ENCODE assay signal across 18 cellular contexts in genomic region chr9:20144255-20144654, GRCh38.
A peak's percentile ranks its signal among the peaks of the same experiment; 100 is the strongest.
DNase-seq lines count a peak whose midpoint lies in the region; ATAC-seq, FAIRE-seq and TF ChIP-seq lines count a peak whose summit lies in the region.
"Had no signal": no experiment of that assay in that cellular context is flagged by ENCODE, and none has a peak within 500 bp of the region (broad histone marks: within the 10 kb centered on the region; RNA-seq: fewer than 3 reads in every experiment).

No MANE protein-coding gene starts in this region.

- H3K27me3 Mint-ChIP-seq in activated CD8-positive, alpha-beta memory T cell treated with anti-CD3 and anti-CD28 coated beads, Interleukin-2, amount 10 ng/mL, durations not matched to agents 7 days and 5 days, result no peaks in the 10 kb centered on the region
- H3K27me3 Mint-ChIP-seq: central memory CD8-positive, alpha-beta T cell had no signal

- H3K4me3 ChIP-seq in keratinocyte (ENCODE audit: control insufficient read depth in 2 of 3, extremely low read depth in 1 of 3, insufficient read depth in 2 of 3, low read depth in 1 of 3, low read length in 3 of 3), result no peak overlapping the region
- peak overlapping the region; percentile 32 for H3K4me3 ChIP-seq in smooth muscle cell
- H3K4me3 ChIP-seq in heart left ventricle, result no peak overlapping the region
- H3K4me3 ChIP-seq: lung, MG63, PC-9 had no signal

- no peaks in the 10 kb centered on the region for H3K9me3 Mint-ChIP-seq in activated CD8-positive, alpha-beta memory T cell treated with anti-CD3 and anti-CD28 coated beads, Interleukin-2, amount 10 ng/mL, durations not matched to agents 7 days and 5 days (ENCODE audit: low read depth)
- H3K9me3 Mint-ChIP-seq: central memory CD8-positive, alpha-beta T cell had no signal

- H3K9ac ChIP-seq in keratinocyte (ENCODE audit: control insufficient read depth, extremely low read depth, insufficient read depth, low read length) (no peak overlapping the region), smooth muscle cell (ENCODE audit: low read depth) (no peak overlapping the region)

- H3F3A ChIP-seq in smooth muscle cell (ENCODE audit: low read depth), result no peaks in the 10 kb centered on the region

- no peaks in the 10 kb centered on the region for H3K27me3 ChIP-seq in keratinocyte (ENCODE audit: control insufficient read depth, extremely low read depth, insufficient read depth, low read length)
- H3K27me3 ChIP-seq in smooth muscle cell (ENCODE audit: low read depth), result no peaks in the 10 kb centered on the region
- H3K27me3 ChIP-seq in heart left ventricle, result no peaks in the 10 kb centered on the region

- H3K27ac Mint-ChIP-seq in activated CD8-positive, alpha-beta memory T cell treated with anti-CD3 and anti-CD28 coated beads, Interleukin-2, amount 10 ng/mL, durations not matched to agents 7 days and 5 days, result peak overlapping the region; percentile 45

- no peaks in the 10 kb centered on the region for H3K36me3 Mint-ChIP-seq in activated CD8-positive, alpha-beta memory T cell treated with anti-CD3 and anti-CD28 coated beads, Interleukin-2, amount 10 ng/mL, durations not matched to agents 7 days and 5 days

- H3K4me3 Mint-ChIP-seq in activated CD8-positive, alpha-beta memory T cell treated with anti-CD3 and anti-CD28 coated beads, Interleukin-2, amount 10 ng/mL, durations not matched to agents 7 days and 5 days, result peak overlapping the region; percentile 15
- H3K4me3 Mint-ChIP-seq: central memory CD8-positive, alpha-beta T cell had no signal

- no peaks in the 10 kb centered on the region for H3K9me3 ChIP-seq in keratinocyte (ENCODE audit: control insufficient read depth, low read depth, low read length)
- H3K9me3 ChIP-seq in smooth muscle cell (replicated peaks; ENCODE audit: low read depth), result no peaks in the 10 kb centered on the region
- H3K9me3 ChIP-seq in heart left ventricle, result no peaks in the 10 kb centered on the region
- H3K9me3 ChIP-seq: MG63 had no signal

- no peak for ATAC-seq in activated CD8-positive, alpha-beta memory T cell treated with anti-CD3 and anti-CD28 coated beads, Interleukin-2, amount 10 ng/mL, durations not matched to agents 7 days and 5 days
- no peak for ATAC-seq in heart left ventricle

- H3K4me2 ChIP-seq in keratinocyte (ENCODE audit: control insufficient read depth, extremely low read depth, insufficient read depth, low read depth, low read length) (no peak overlapping the region), smooth muscle cell (peak overlapping the region; percentile 81)
- H3K4me2 ChIP-seq: PC-9 had no signal

- H3K27ac ChIP-seq in VCaP, result peak overlapping the region; percentile 64
- H3K27ac ChIP-seq in keratinocyte (ENCODE audit: control insufficient read depth, insufficient read depth, low read length), result no peak overlapping the region
- H3K27ac ChIP-seq in smooth muscle cell (ENCODE audit: low read depth), result no peak overlapping the region
- H3K27ac ChIP-seq in heart left ventricle, result no peak overlapping the region
- H3K27ac ChIP-seq: PC-9 had no signal

- TF ChIP-seq CTCF in VCaP (conservative IDR thresholded peaks at IDR 0.05) (no peak), keratinocyte (optimal IDR thresholded peaks at IDR 0.05 in 1 of 3, IDR thresholded peaks at IDR 0.05 in 1 of 3, conservative IDR thresholded peaks at IDR 0.05 in 1 of 3; ENCODE audit: extremely low read depth in 1 of 3, insufficient read depth in 2 of 3, low read length in 3 of 3) (no peak), smooth muscle cell (IDR thresholded peaks at IDR 0.05; ENCODE audit: borderline replicate concordance, insufficient read depth, poor library complexity, severe bottlenecking) (no peak), heart left ventricle (IDR thresholded peaks at IDR 0.05) (no peak)

- 16% methylated on average over 7 of the region's 7 CpGs for WGBS in smooth muscle cell (ENCODE audit: low lambda C conversion rate)
- WGBS in heart left ventricle, 4 donors, result 48 to 64% (median 54%) methylated on average over 7 of the region's 7 CpGs

- CTCF ChIA-PET in activated CD8-positive, alpha-beta memory T cell treated with anti-CD3 and anti-CD28 coated beads, Interleukin-2, amount 10 ng/mL, durations not matched to agents 7 days and 5 days (lab: Charles Lee), result no interaction called here

- no peaks in the 10 kb centered on the region for H3K4me1 ChIP-seq in keratinocyte (ENCODE audit: control insufficient read depth, extremely low read depth, insufficient read depth, low read length)
- H3K4me1 ChIP-seq in smooth muscle cell (ENCODE audit: low read depth), result peaks cover 8% of the 10 kb centered on the region
- H3K4me1 ChIP-seq in heart left ventricle, result peaks cover 0 to 5% (median 0%) of the 10 kb centered on the region in 12 donors

- H2AFZ ChIP-seq in keratinocyte (ENCODE audit: control insufficient read depth, low read length) (peak overlapping the region; percentile 25), smooth muscle cell (ENCODE audit: low read depth) (peak overlapping the region; percentile 91)
- H2AFZ ChIP-seq: PC-9 had no signal

- H3K79me2 ChIP-seq in keratinocyte (ENCODE audit: control insufficient read depth, insufficient read depth, low read length), result no peaks in the 10 kb centered on the region
- H3K79me2 ChIP-seq in smooth muscle cell (ENCODE audit: low read depth), result no peaks in the 10 kb centered on the region

- intact Hi-C loops in heart left ventricle (cut with DNase I), result loop anchor here in 1 of 10 donors (2.0 kb wide), 1 partner anchor 31 kb away; no protein-coding TSS in a partner anchor

- H3K36me3 ChIP-seq in keratinocyte (ENCODE audit: control insufficient read depth in 2 of 2, extremely low read depth in 1 of 2, insufficient read depth in 2 of 2, low read length in 2 of 2) (no peaks in the 10 kb centered on the region), smooth muscle cell (ENCODE audit: low read depth) (no peaks in the 10 kb centered on the region), heart left ventricle (no peaks in the 10 kb centered on the region)
- H3K36me3 ChIP-seq: MG63 had no signal

- H3K4me1 Mint-ChIP-seq in activated CD8-positive, alpha-beta memory T cell treated with anti-CD3 and anti-CD28 coated beads, Interleukin-2, amount 10 ng/mL, durations not matched to agents 7 days and 5 days, result peaks cover 7% of the 10 kb centered on the region
- H3K4me1 Mint-ChIP-seq: central memory CD8-positive, alpha-beta T cell had no signal

- FAIRE-seq in keratinocyte (lab: Jason Lieb, UNC), result no peak

- no peaks in the 10 kb centered on the region for H3K9me1 ChIP-seq in keratinocyte (ENCODE audit: control insufficient read depth, extremely low read depth, insufficient read depth, low read length)

- dilution Hi-C loops in keratinocyte (cut with MboI; ENCODE audit: extremely low pct_ligation_motif_present, low sequenced_read_pairs), result no loop called here

- DNase-seq in activated CD8-positive, alpha-beta memory T cell treated with anti-CD3 and anti-CD28 coated beads, Interleukin-2, amount 10 ng/mL, durations not matched to agents 7 days and 5 days, result no peak
- no peak for DNase-seq in activated CD8-positive, alpha-beta memory T cell treated with anti-CD3 and anti-CD28 coated beads for 24 hours
- DNase-seq in keratinocyte (ENCODE audit: low read depth, low spot score), result no peak
- DNase-seq in smooth muscle cell (lab: John Stamatoyannopoulos, UW; ENCODE audit: unreplicated experiment), result no peak
- no peak for DNase-seq in heart left ventricle
- DNase-seq in stimulated activated CD8-positive, alpha-beta memory T cell treated with anti-CD3 and anti-CD28 coated beads, Interleukin-4, amount 100 ng/mL, for 48 hours, result no peak
- no peak for DNase-seq in globus pallidus (ENCODE audit: low spot score)
- DNase-seq: activated CD4-positive, alpha-beta T cell treated with anti-CD3 and anti-CD28 coated beads, Interleukin-2, amount 50 U/mL, for 1 hour; activated gamma-delta T cell treated with Interleukin-2 at 50 U/mL for 16 hours; MG63; NCI-H226; occipital lobe; PC-9; stimulated activated CD4-positive, alpha-beta T cell treated with anti-CD3 and anti-CD28 coated beads, Interleukin-15, amount 100 ng/mL, for 24 hours; trophoblast cell had no signal

- no peak for TF ChIP-seq POLR2A in heart left ventricle (IDR thresholded peaks at IDR 0.05)

- H4K20me1 ChIP-seq in keratinocyte (ENCODE audit: control insufficient read depth, extremely low read depth, insufficient read depth, low read length) (no peaks in the 10 kb centered on the region), smooth muscle cell (ENCODE audit: low read depth) (no peaks in the 10 kb centered on the region)
